ENCODE assay signal across 1 cellular context in the genomic region with DNA sequence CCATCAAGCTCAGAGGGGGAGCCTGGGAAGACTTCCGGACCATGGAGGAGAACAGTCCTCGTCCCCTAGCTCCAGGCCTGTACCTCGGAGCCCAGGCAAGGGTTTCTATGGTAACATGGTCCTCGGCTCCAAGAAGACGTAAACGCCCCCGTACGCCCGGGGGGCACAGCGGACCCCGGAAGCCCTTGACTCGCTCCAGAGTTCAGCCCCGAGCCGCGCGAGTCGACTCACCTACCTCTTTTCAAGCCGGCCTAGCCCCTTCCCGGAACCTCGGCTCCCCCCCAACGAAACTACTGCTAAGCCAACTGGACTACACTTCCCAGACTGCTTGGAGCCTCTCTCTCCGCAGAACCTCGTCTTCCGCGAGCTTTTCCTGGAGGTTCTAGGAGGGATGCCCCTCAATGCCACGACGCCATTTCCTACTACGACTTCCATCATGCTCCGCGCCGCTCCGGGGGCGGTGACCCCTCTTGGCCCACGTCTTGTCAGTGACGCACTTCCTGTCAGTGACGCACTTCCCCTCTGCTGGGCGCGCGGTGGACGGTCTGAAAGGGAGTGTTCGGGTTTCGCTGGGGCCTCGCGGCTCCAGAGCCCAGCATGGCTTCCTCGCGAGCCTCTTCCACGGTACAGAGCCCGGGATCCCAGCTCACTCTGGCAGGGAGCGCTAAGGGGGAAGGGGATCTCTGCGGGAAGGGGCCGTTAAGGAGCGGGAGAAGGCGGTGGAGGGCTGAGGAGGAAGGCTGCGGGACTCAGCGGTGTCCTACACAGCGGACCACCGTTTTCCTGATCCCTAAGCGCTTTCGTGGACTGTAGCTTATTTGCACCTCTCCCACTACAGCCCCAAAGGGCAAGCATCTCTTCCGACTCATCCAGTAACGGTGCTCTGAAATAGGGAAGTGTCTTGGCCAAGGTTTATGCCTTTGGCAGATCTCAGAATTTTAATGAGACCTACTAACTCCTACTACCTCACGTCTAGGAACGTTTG.
TF ChIP-seq lines count a peak whose summit lies in the region.

A gene (minus strand): TSS at position 426 of the 985 bp plus-strand sequence. CDS start 3,065 bp downstream, outside the sequence.
A gene (plus strand): TSS at position 512 of the 985 bp plus-strand sequence. CDS start 86 bp downstream, at position 598.

TF ChIP-seq in HEK293, 187 proteins besides CTCF, POLR2A, EP300 and RAD21 (continued from another document and continues in another):
- TF ChIP-seq, protein P1, sequence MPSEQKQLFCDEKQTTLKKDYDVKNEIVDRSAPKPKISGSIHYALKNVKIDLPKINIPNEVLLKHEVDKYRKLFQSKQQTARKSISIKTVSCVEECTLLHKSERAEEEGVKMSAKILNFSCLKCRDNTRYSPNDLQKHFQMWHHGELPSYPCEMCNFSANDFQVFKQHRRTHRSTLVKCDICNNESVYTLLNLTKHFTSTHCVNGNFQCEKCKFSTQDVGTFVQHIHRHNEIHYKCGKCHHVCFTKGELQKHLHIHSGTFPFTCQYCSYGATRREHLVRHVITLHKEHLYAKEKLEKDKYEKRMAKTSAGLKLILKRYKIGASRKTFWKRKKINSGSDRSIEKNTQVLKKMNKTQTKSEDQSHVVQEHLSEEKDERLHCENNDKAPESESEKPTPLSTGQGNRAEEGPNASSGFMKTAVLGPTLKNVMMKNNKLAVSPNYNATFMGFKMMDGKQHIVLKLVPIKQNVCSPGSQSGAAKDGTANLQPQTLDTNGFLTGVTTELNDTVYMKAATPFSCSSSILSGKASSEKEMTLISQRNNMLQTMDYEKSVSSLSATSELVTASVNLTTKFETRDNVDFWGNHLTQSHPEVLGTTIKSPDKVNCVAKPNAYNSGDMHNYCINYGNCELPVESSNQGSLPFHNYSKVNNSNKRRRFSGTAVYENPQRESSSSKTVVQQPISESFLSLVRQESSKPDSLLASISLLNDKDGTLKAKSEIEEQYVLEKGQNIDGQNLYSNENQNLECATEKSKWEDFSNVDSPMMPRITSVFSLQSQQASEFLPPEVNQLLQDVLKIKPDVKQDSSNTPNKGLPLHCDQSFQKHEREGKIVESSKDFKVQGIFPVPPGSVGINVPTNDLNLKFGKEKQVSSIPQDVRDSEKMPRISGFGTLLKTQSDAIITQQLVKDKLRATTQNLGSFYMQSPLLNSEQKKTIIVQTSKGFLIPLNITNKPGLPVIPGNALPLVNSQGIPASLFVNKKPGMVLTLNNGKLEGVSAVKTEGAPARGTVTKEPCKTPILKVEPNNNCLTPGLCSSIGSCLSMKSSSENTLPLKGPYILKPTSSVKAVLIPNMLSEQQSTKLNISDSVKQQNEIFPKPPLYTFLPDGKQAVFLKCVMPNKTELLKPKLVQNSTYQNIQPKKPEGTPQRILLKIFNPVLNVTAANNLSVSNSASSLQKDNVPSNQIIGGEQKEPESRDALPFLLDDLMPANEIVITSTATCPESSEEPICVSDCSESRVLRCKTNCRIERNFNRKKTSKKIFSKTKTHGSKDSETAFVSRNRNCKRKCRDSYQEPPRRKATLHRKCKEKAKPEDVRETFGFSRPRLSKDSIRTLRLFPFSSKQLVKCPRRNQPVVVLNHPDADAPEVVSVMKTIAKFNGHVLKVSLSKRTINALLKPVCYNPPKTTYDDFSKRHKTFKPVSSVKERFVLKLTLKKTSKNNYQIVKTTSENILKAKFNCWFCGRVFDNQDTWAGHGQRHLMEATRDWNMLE (tag by site-specific recombination; conservative IDR thresholded peaks at IDR 0.05; ENCODE audit: low read depth): peak; percentile 68
- TF ChIP-seq, protein P2, sequence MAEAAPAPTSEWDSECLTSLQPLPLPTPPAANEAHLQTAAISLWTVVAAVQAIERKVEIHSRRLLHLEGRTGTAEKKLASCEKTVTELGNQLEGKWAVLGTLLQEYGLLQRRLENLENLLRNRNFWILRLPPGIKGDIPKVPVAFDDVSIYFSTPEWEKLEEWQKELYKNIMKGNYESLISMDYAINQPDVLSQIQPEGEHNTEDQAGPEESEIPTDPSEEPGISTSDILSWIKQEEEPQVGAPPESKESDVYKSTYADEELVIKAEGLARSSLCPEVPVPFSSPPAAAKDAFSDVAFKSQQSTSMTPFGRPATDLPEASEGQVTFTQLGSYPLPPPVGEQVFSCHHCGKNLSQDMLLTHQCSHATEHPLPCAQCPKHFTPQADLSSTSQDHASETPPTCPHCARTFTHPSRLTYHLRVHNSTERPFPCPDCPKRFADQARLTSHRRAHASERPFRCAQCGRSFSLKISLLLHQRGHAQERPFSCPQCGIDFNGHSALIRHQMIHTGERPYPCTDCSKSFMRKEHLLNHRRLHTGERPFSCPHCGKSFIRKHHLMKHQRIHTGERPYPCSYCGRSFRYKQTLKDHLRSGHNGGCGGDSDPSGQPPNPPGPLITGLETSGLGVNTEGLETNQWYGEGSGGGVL (tag by site-specific recombination; IDR thresholded peaks at IDR 0.05): peak; percentile 48; the same call in 1 of the 2 replicates
- no peak for TF ChIP-seq ZNF10 (tag by site-specific recombination; IDR thresholded peaks at IDR 0.05)
- peak; percentile 83 for TF ChIP-seq YY1 (tag by site-specific recombination; IDR thresholded peaks at IDR 0.05)
- TF ChIP-seq, protein P3, sequence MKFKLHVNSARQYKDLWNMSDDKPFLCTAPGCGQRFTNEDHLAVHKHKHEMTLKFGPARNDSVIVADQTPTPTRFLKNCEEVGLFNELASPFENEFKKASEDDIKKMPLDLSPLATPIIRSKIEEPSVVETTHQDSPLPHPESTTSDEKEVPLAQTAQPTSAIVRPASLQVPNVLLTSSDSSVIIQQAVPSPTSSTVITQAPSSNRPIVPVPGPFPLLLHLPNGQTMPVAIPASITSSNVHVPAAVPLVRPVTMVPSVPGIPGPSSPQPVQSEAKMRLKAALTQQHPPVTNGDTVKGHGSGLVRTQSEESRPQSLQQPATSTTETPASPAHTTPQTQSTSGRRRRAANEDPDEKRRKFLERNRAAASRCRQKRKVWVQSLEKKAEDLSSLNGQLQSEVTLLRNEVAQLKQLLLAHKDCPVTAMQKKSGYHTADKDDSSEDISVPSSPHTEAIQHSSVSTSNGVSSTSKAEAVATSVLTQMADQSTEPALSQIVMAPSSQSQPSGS (tag by site-specific recombination; IDR thresholded peaks at IDR 0.05; ENCODE audit: low read depth): peak; percentile 17; the same call in 1 of the 2 replicates
- peak; percentile 87 for TF ChIP-seq SP3 (tag by site-specific recombination; IDR thresholded peaks at IDR 0.05)
- TF ChIP-seq ZNF335 (tag by site-specific recombination; conservative IDR thresholded peaks at IDR 0.05): peak; percentile 90
- TF ChIP-seq, protein P4, sequence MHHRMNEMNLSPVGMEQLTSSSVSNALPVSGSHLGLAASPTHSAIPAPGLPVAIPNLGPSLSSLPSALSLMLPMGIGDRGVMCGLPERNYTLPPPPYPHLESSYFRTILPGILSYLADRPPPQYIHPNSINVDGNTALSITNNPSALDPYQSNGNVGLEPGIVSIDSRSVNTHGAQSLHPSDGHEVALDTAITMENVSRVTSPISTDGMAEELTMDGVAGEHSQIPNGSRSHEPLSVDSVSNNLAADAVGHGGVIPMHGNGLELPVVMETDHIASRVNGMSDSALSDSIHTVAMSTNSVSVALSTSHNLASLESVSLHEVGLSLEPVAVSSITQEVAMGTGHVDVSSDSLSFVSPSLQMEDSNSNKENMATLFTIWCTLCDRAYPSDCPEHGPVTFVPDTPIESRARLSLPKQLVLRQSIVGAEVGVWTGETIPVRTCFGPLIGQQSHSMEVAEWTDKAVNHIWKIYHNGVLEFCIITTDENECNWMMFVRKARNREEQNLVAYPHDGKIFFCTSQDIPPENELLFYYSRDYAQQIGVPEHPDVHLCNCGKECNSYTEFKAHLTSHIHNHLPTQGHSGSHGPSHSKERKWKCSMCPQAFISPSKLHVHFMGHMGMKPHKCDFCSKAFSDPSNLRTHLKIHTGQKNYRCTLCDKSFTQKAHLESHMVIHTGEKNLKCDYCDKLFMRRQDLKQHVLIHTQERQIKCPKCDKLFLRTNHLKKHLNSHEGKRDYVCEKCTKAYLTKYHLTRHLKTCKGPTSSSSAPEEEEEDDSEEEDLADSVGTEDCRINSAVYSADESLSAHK (tag by site-specific recombination; IDR thresholded peaks at IDR 0.05): peak; percentile 47; the same call in 1 of the 2 replicates
- peak; percentile 86 for TF ChIP-seq EGR2 (tag by site-specific recombination; IDR thresholded peaks at IDR 0.05; ENCODE audit: low read depth)
- TF ChIP-seq KLF9 (tag by site-specific recombination; IDR thresholded peaks at IDR 0.05; ENCODE audit: low read depth): peak; percentile 61; the same call in 1 of the 2 replicates
- 0 out of 2 replicates have a peak, but pooled peaks have one; percentile 16 for TF ChIP-seq ZEB2 (tag by site-specific recombination; IDR thresholded peaks at IDR 0.05)
- 0 out of 2 replicates have a peak, but pooled peaks have one; percentile 50 for TF ChIP-seq KLF8 (tag by site-specific recombination; IDR thresholded peaks at IDR 0.05)
- TF ChIP-seq, protein P5, sequence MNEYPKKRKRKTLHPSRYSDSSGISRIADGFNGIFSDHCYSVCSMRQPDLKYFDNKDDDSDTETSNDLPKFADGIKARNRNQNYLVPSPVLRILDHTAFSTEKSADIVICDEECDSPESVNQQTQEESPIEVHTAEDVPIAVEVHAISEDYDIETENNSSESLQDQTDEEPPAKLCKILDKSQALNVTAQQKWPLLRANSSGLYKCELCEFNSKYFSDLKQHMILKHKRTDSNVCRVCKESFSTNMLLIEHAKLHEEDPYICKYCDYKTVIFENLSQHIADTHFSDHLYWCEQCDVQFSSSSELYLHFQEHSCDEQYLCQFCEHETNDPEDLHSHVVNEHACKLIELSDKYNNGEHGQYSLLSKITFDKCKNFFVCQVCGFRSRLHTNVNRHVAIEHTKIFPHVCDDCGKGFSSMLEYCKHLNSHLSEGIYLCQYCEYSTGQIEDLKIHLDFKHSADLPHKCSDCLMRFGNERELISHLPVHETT (tag by site-specific recombination; IDR thresholded peaks at IDR 0.05): peak; percentile 40; the same call in 1 of the 2 replicates
- TF ChIP-seq SP7 (tag by site-specific recombination; IDR thresholded peaks at IDR 0.05): peak; percentile 43; the same call in 1 of the 2 replicates
- peak; percentile 50; the same call in 1 of the 2 replicates for TF ChIP-seq WT1 (tag by site-specific recombination; IDR thresholded peaks at IDR 0.05)
- peak; percentile 96 for TF ChIP-seq ZNF76 (tag by site-specific recombination; IDR thresholded peaks at IDR 0.05; ENCODE audit: borderline replicate concordance, low read depth)
- TF ChIP-seq, protein P6, sequence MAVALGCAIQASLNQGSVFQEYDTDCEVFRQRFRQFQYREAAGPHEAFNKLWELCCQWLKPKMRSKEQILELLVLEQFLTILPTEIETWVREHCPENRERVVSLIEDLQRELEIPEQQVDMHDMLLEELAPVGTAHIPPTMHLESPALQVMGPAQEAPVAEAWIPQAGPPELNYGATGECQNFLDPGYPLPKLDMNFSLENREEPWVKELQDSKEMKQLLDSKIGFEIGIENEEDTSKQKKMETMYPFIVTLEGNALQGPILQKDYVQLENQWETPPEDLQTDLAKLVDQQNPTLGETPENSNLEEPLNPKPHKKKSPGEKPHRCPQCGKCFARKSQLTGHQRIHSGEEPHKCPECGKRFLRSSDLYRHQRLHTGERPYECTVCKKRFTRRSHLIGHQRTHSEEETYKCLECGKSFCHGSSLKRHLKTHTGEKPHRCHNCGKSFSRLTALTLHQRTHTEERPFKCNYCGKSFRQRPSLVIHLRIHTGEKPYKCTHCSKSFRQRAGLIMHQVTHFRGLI (tag by site-specific recombination; IDR thresholded peaks at IDR 0.05): 0 out of 2 replicates have a peak, but pooled peaks have one; percentile 32
- 0 out of 2 replicates have a peak, but pooled peaks have one; percentile 11 for TF ChIP-seq ZNF423 (tag by site-specific recombination; IDR thresholded peaks at IDR 0.05)
- TF ChIP-seq ZFHX2 (tag by site-specific recombination; conservative IDR thresholded peaks at IDR 0.05): peak; percentile 96
- peak; percentile 84 for TF ChIP-seq ZXDB (tag by site-specific recombination; IDR thresholded peaks at IDR 0.05)
- TF ChIP-seq, protein P7, sequence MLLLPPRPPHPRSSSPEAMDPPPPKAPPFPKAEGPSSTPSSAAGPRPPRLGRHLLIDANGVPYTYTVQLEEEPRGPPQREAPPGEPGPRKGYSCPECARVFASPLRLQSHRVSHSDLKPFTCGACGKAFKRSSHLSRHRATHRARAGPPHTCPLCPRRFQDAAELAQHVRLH (tag by site-specific recombination; IDR thresholded peaks at IDR 0.05): peak; percentile 28; the same call in 1 of the 2 replicates
- no peak for TF ChIP-seq ZNF184 (tag by site-specific recombination; IDR thresholded peaks at IDR 0.05)
- peak; percentile 92 for TF ChIP-seq ZBTB17 (tag by site-specific recombination; IDR thresholded peaks at IDR 0.05)
- peak; percentile 95 for TF ChIP-seq SP2 (tag by site-specific recombination; IDR thresholded peaks at IDR 0.05)
- 0 out of 2 replicates have a peak, but pooled peaks have one; percentile 17 for TF ChIP-seq ZNF660 (tag by site-specific recombination; IDR thresholded peaks at IDR 0.05)
- peak; percentile 49 for TF ChIP-seq ZNF394 (tag by site-specific recombination; IDR thresholded peaks at IDR 0.05; ENCODE audit: borderline replicate concordance)
- TF ChIP-seq KLF7 (tag by site-specific recombination; IDR thresholded peaks at IDR 0.05; ENCODE audit: borderline replicate concordance): no peak
- TF ChIP-seq, protein P8, sequence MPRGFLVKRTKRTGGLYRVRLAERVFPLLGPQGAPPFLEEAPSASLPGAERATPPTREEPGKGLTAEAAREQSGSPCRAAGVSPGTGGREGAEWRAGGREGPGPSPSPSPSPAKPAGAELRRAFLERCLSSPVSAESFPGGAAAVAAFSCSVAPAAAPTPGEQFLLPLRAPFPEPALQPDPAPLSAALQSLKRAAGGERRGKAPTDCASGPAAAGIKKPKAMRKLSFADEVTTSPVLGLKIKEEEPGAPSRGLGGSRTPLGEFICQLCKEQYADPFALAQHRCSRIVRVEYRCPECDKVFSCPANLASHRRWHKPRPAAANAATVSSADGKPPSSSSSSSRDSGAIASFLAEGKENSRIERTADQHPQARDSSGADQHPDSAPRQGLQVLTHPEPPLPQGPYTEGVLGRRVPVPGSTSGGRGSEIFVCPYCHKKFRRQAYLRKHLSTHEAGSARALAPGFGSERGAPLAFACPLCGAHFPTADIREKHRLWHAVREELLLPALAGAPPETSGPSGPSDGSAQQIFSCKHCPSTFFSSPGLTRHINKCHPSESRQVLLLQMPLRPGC (tag by site-specific recombination; IDR thresholded peaks at IDR 0.05): 0 out of 2 replicates have a peak, but pooled peaks have one; percentile 11
- no peak for TF ChIP-seq OSR2 (tag by site-specific recombination; IDR thresholded peaks at IDR 0.05)
- peak; percentile 99 for TF ChIP-seq ZBTB48 (tag by site-specific recombination; IDR thresholded peaks at IDR 0.05)
- 0 out of 2 replicates have a peak, but pooled peaks have one; percentile 19 for TF ChIP-seq ZFP37 (tag by site-specific recombination; IDR thresholded peaks at IDR 0.05)
- TF ChIP-seq ZNF529 (tag by site-specific recombination; IDR thresholded peaks at IDR 0.05; ENCODE audit: insufficient replicate concordance): no peak
- TF ChIP-seq, protein P9, sequence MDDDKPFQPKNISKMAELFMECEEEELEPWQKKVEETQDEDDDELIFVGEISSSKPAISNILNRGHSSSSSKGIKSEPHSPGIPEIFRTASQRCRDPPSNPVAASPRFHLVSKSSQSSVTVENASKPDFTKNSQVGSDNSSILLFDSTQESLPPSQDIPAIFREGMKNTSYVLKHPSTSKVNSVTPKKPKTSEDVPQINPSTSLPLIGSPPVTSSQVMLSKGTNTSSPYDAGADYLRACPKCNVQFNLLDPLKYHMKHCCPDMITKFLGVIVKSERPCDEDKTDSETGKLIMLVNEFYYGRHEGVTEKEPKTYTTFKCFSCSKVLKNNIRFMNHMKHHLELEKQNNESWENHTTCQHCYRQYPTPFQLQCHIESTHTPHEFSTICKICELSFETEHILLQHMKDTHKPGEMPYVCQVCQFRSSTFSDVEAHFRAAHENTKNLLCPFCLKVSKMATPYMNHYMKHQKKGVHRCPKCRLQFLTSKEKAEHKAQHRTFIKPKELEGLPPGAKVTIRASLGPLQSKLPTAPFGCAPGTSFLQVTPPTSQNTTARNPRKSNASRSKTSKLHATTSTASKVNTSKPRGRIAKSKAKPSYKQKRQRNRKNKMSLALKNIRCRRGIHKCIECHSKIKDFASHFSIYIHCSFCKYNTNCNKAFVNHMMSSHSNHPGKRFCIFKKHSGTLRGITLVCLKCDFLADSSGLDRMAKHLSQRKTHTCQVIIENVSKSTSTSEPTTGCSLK (tag by site-specific recombination; IDR thresholded peaks at IDR 0.05): no peak
